ENCODE assay signal across 19 cellular contexts in genomic region chr12:123133701-123134100, GRCh38.
"Had no signal": no experiment of that assay in that cellular context is flagged by ENCODE, and none has a peak within 500 bp of the region (broad histone marks: within the 10 kb centered on the region; RNA-seq: fewer than 3 reads in every experiment).

No MANE protein-coding gene starts in this region.

- H3K27me3 Mint-ChIP-seq: activated naive CD8-positive, alpha-beta T cell; effector memory CD8-positive, alpha-beta T cell; stimulated activated memory B cell treated with anti-CD40 and anti-IgM and Interleukin-4, amounts not matched to agents 10 μg/mL and 1 μg/mL and 100 μg/mL, for 72 hours had no signal

- H3K36me3 Mint-ChIP-seq: stimulated activated memory B cell treated with anti-CD40 and anti-IgM and Interleukin-4, amounts not matched to agents 10 μg/mL and 1 μg/mL and 100 μg/mL, for 72 hours had no signal

- H3K36me3 ChIP-seq: thoracic aorta, uterus had no signal

- H3K9me3 ChIP-seq: body of pancreas, thoracic aorta, uterus had no signal

- DNase-seq: activated CD4-positive, alpha-beta T cell treated with anti-CD3 and anti-CD28 coated beads, Interleukin-2, amount 50 U/mL, for 1 hour; activated CD4-positive, CD25-positive, alpha-beta regulatory T cell treated with anti-CD3 and anti-CD28 coated beads, Interleukin-2, amount 50 U/mL, for 72 hours; activated gamma-delta T cell; amniotic stem cell; body of pancreas; effector memory CD8-positive, alpha-beta T cell; glutamatergic neuron; hippocampal formation; left cardiac atrium; nephron progenitor cell; nucleus accumbens; stimulated activated CD4-positive, alpha-beta T cell treated with anti-CD3 and anti-CD28 coated beads, Interleukin-4, amount 100 ng/mL, for 4 hours; uterus had no signal

- H3K27ac ChIP-seq: body of pancreas, foreskin keratinocyte, thoracic aorta, uterus had no signal

- H3K9me3 Mint-ChIP-seq: effector memory CD8-positive, alpha-beta T cell; stimulated activated memory B cell treated with anti-CD40 and anti-IgM and Interleukin-4, amounts not matched to agents 10 μg/mL and 1 μg/mL and 100 μg/mL, for 72 hours; T-helper 1 cell treated with Interleukin-12 subunit alpha and Interleukin-12 subunit beta and Interleukin-4 antibody, amounts not matched to agents 30 μg/mL and 1 μg/mL, for 36 hours had no signal

- H3K4me3 ChIP-seq: body of pancreas, thoracic aorta, uterus had no signal

- H3K4me1 ChIP-seq: uterus had no signal

- ATAC-seq: body of pancreas; effector memory CD8-positive, alpha-beta T cell; left cardiac atrium; sciatic nerve; stimulated activated memory B cell treated with anti-CD40 and anti-IgM and Interleukin-4, amounts not matched to agents 10 μg/mL and 1 μg/mL and 100 μg/mL, for 72 hours had no signal

- H3K27ac Mint-ChIP-seq: activated naive CD8-positive, alpha-beta T cell; nephron progenitor cell; stimulated activated memory B cell treated with anti-CD40 and anti-IgM and Interleukin-4, amounts not matched to agents 10 μg/mL and 1 μg/mL and 100 μg/mL, for 72 hours; T-helper 1 cell treated with Interleukin-12 subunit alpha and Interleukin-12 subunit beta and Interleukin-4 antibody, amounts not matched to agents 30 μg/mL and 1 μg/mL, for 36 hours had no signal

- H3K4me3 Mint-ChIP-seq: activated naive CD8-positive, alpha-beta T cell; effector memory CD8-positive, alpha-beta T cell; nephron progenitor cell; stimulated activated memory B cell treated with anti-CD40 and anti-IgM and Interleukin-4, amounts not matched to agents 10 μg/mL and 1 μg/mL and 100 μg/mL, for 72 hours; T-helper 1 cell treated with Interleukin-12 subunit alpha and Interleukin-12 subunit beta and Interleukin-4 antibody, amounts not matched to agents 30 μg/mL and 1 μg/mL, for 36 hours had no signal

- H3K27me3 ChIP-seq: body of pancreas, foreskin keratinocyte, uterus had no signal
